Comparison of ENCODE assay signal across 8 cellular contexts in the genomic region with DNA sequence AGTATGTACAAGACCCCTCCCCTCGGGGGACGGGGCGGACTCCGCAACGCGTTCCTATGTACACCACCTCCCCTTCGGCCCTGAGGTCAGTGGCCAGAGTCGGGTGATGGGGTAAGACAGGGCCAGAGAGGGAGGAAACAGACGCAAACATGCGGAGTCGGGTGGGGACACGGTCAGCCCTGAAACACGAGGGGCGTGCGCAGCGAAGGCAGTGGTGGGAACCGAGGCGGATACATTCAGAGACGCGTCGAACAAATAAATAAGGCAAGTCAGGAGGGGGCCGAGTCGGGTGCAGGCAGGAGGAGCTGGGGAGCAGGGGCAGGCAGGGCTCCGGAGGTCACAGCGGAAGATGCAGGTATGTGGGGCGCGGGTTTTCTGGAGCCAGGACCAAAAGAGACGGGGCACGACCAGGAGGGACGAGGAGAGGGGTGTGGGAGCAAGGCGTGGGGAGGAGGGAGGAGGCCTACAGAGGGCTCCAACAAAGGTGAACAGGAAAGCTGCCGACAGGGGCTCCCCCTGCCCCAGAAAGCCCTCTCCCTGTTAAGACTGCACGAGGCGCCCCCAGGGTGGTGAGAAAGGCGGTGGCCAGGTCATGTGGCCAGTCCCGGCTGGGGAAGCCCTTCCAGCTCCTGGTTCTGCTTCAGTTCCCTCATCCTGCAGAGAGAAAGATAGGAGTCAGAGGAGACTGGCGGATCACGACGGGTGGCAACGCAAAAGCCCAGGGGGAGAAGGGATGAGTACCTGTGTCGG. TPM values are rescaled to one million over a fixed set of nuclear protein-coding genes. Genes with fewer than 3 reads are reported as not detected.
DNase-seq lines count a peak whose midpoint lies in the region; ATAC-seq, FAIRE-seq and TF ChIP-seq lines count a peak whose summit lies in the region.

No MANE protein-coding gene starts in this region.

- CTCF ChIA-PET in activated CD4-positive, alpha-beta T cell treated with anti-CD3 and anti-CD28 coated beads, Interleukin-2, amount 10 ng/mL, durations not matched to agents 7 days and 5 days (lab: Charles Lee) = interaction anchor here (1.0 to 3.9 kb wide), 13 partner anchors 9 to 94 kb away, joined by 3 to 23 read pairs (median 7); a partner anchor contains a TSS

- peaks cover 25% of the 10 kb centered on the region for H3K36me3 Mint-ChIP-seq in activated CD4-positive, alpha-beta T cell treated with anti-CD3 and anti-CD28 coated beads, Interleukin-2, amount 10 ng/mL, durations not matched to agents 7 days and 5 days (ENCODE audit: low read depth)
- H3K36me3 Mint-ChIP-seq in progenitor cell of endocrine pancreas (ENCODE audit: insufficient read depth) = peaks cover 15% of the 10 kb centered on the region

- H3K9me3 Mint-ChIP-seq in activated CD4-positive, alpha-beta T cell treated with anti-CD3 and anti-CD28 coated beads, Interleukin-2, amount 10 ng/mL, durations not matched to agents 7 days and 5 days = no peaks in the 10 kb centered on the region
- no peaks in the 10 kb centered on the region for H3K9me3 Mint-ChIP-seq in progenitor cell of endocrine pancreas (ENCODE audit: low read depth)

- peak overlapping the region; percentile 93 for H3K4me3 ChIP-seq in fibroblast of mammary gland (ENCODE audit: control insufficient read depth, low read depth, low read length)

- DNase-seq in COLO668 (lab: John Stamatoyannopoulos, UW; ENCODE audit: unreplicated experiment) = peak; percentile 11
- peak; percentile 46 for DNase-seq in activated CD4-positive, alpha-beta T cell treated with anti-CD3 and anti-CD28 coated beads, Interleukin-2, amount 10 ng/mL, durations not matched to agents 7 days and 5 days
- DNase-seq in fibroblast of mammary gland (ENCODE audit: low read depth) = no peak
- DNase-seq in progenitor cell of endocrine pancreas (ENCODE audit: low spot score, unreplicated experiment) = peak; percentile 28
- no peak for DNase-seq in dermis blood vessel endothelial cell
- DNase-seq in omental fat pad (ENCODE audit: low spot score) = no peak
- DNase-seq in GM12892 (ENCODE audit: insufficient read length) = no peak

- peaks cover 20% of the 10 kb centered on the region for H3K4me1 Mint-ChIP-seq in activated CD4-positive, alpha-beta T cell treated with anti-CD3 and anti-CD28 coated beads, Interleukin-2, amount 10 ng/mL, durations not matched to agents 7 days and 5 days
- H3K4me1 Mint-ChIP-seq in progenitor cell of endocrine pancreas (ENCODE audit: low read depth) = peaks cover 23% of the 10 kb centered on the region

- TF ChIP-seq CTCF in fibroblast of mammary gland (conservative IDR thresholded peaks at IDR 0.05; ENCODE audit: control insufficient read depth, insufficient read depth, low read depth, low read length) (no peak), progenitor cell of endocrine pancreas (IDR thresholded peaks at IDR 0.05; ENCODE audit: unreplicated experiment) (no peak), omental fat pad (IDR thresholded peaks at IDR 0.05) (no peak)

- no peaks in the 10 kb centered on the region for H3K27me3 Mint-ChIP-seq in activated CD4-positive, alpha-beta T cell treated with anti-CD3 and anti-CD28 coated beads, Interleukin-2, amount 10 ng/mL, durations not matched to agents 7 days and 5 days
- H3K27me3 Mint-ChIP-seq in progenitor cell of endocrine pancreas = no peaks in the 10 kb centered on the region

- ATAC-seq in HG02970 (IDR thresholded peaks at IDR 0.05; ENCODE audit: low FRiP score, unreplicated experiment) = peak; percentile 1
- no peak for ATAC-seq in omental fat pad (ENCODE audit: low FRiP score)

- no peak overlapping the region for H3K27ac Mint-ChIP-seq in activated CD4-positive, alpha-beta T cell treated with anti-CD3 and anti-CD28 coated beads, Interleukin-2, amount 10 ng/mL, durations not matched to agents 7 days and 5 days
- H3K27ac Mint-ChIP-seq in progenitor cell of endocrine pancreas = no peak overlapping the region

- H3K4me3 Mint-ChIP-seq in activated CD4-positive, alpha-beta T cell treated with anti-CD3 and anti-CD28 coated beads, Interleukin-2, amount 10 ng/mL, durations not matched to agents 7 days and 5 days = no peak overlapping the region
- H3K4me3 Mint-ChIP-seq in progenitor cell of endocrine pancreas (ENCODE audit: low read depth) = no peak overlapping the region

- POLR2A ChIA-PET in activated CD4-positive, alpha-beta T cell treated with anti-CD3 and anti-CD28 coated beads, Interleukin-2, amount 10 ng/mL, durations not matched to agents 7 days and 5 days (lab: Charles Lee) = interaction anchor here (1.0 to 4.0 kb wide), 3 partner anchors 22 to 824 kb away, joined by 3 to 44 read pairs (median 11); a partner anchor contains a TSS

- no peak for FAIRE-seq in GM12892 (lab: Jason Lieb, UNC)

- TF ChIP-seq POLR2A in GM12892 (IDR thresholded peaks at IDR 0.05; ENCODE audit: low read depth, low read length) = no peak

RNA-seq across cellular contexts. Expression of a gene that starts 0.7 kb away (rescaled TPM):
- 10 to 100 TPM; 47.7 to 53.6 TPM for total RNA-seq in activated CD4-positive, alpha-beta T cell treated with anti-CD3 and anti-CD28 coated beads, Interleukin-2, amount 10 ng/mL, durations not matched to agents 7 days and 5 days
- 70.3 and 71.4 TPM in 2 replicates for total RNA-seq in progenitor cell of endocrine pancreas
- total RNA-seq in dermis blood vessel endothelial cell = 57.5 and 64.1 TPM in 2 replicates
- 10 to 100 TPM; 45.3 to 71.0 (median 47.5) TPM for total RNA-seq in omental fat pad
- polyA plus RNA-seq in GM12892 (2012; ENCODE audit: missing spikeins) = 82.1 TPM

RNA-seq across cellular contexts. Expression of a gene that starts 17.4 kb away (rescaled TPM):
- 10 to 100 TPM; 44.9 to 54.8 TPM for total RNA-seq in activated CD4-positive, alpha-beta T cell treated with anti-CD3 and anti-CD28 coated beads, Interleukin-2, amount 10 ng/mL, durations not matched to agents 7 days and 5 days
- 23.4 and 25.8 TPM in 2 replicates for total RNA-seq in progenitor cell of endocrine pancreas
- 3.3 and 7.0 TPM in 2 replicates for total RNA-seq in dermis blood vessel endothelial cell
- total RNA-seq in omental fat pad = 1 to 10 TPM; 2.8 to 5.3 (median 3.3) TPM
- 30.2 TPM for polyA plus RNA-seq in GM12892 (2012; ENCODE audit: missing spikeins)

RNA-seq across cellular contexts. Expression of a gene that starts 19.1 kb away (rescaled TPM):
- total RNA-seq in activated CD4-positive, alpha-beta T cell treated with anti-CD3 and anti-CD28 coated beads, Interleukin-2, amount 10 ng/mL, durations not matched to agents 7 days and 5 days = 10 to 100 TPM; 58.2 to 62.7 TPM
- total RNA-seq in progenitor cell of endocrine pancreas (34.1 and 34.2 TPM in 2 replicates), dermis blood vessel endothelial cell (4.9 and 11.4 TPM in 2 replicates), omental fat pad (10 to 100 TPM; 11.4 to 27.7 (median 21.4) TPM)
- 12.7 TPM for polyA plus RNA-seq in GM12892 (2012; ENCODE audit: missing spikeins)

RNA-seq across cellular contexts. Expression of a gene that starts 20.0 kb away (rescaled TPM):
- total RNA-seq in activated CD4-positive, alpha-beta T cell treated with anti-CD3 and anti-CD28 coated beads, Interleukin-2, amount 10 ng/mL, durations not matched to agents 7 days and 5 days = 1,000 to 10,000 TPM; 2,428 to 2,438 TPM
- total RNA-seq in progenitor cell of endocrine pancreas (372 and 404 TPM in 2 replicates), dermis blood vessel endothelial cell (298 and 729 TPM in 2 replicates), omental fat pad (100 to 1,000 TPM; 444 to 699 (median 616) TPM)
- 1,802 TPM for polyA plus RNA-seq in GM12892 (2012; ENCODE audit: missing spikeins)

RNA-seq across cellular contexts. Expression of a gene that starts 28.3 kb away (rescaled TPM):
- total RNA-seq in activated CD4-positive, alpha-beta T cell treated with anti-CD3 and anti-CD28 coated beads, Interleukin-2, amount 10 ng/mL, durations not matched to agents 7 days and 5 days = 100 to 1,000 TPM; 254 to 273 TPM
- total RNA-seq in progenitor cell of endocrine pancreas = 97.4 and 106 TPM in 2 replicates
- 13.6 and 23.7 TPM in 2 replicates for total RNA-seq in dermis blood vessel endothelial cell
- 10 to 100 TPM; 24.5 to 34.4 (median 32.0) TPM for total RNA-seq in omental fat pad
- 108 TPM for polyA plus RNA-seq in GM12892 (2012; ENCODE audit: missing spikeins)

Comparison
In these comparisons a context has a peak if more than half of its experiments do, and no peak if none do; other contexts are left out.
1. DNase-seq: peak in COLO668 (single experiment), activated CD4-positive, alpha-beta T cell treated with anti-CD3 and anti-CD28 coated beads, Interleukin-2, amount 10 ng/mL, durations not matched to agents 7 days and 5 days (single experiment) and progenitor cell of endocrine pancreas (single experiment); none in fibroblast of mammary gland (single experiment), dermis blood vessel endothelial cell (single experiment), omental fat pad (single experiment) and GM12892 (single experiment).